Comparison of ENCODE assay signal across 8 cellular contexts in genomic region chr3:149967067-149967685, GRCh38. TPM values are rescaled to one million over a fixed set of nuclear protein-coding genes. Genes with fewer than 3 reads are reported as not detected.
A peak's percentile ranks its signal among the peaks of the same experiment; 100 is the strongest.
DNase-seq lines count a peak whose midpoint lies in the region; ATAC-seq and TF ChIP-seq lines count a peak whose summit lies in the region.

No MANE protein-coding gene starts in this region.

- no peak overlapping the region for H3K4me3 ChIP-seq in fibroblast of mammary gland (ENCODE audit: control insufficient read depth, low read depth, low read length)

- intact Hi-C loops in posterior vena cava (cut with DNase I), result loop anchor here in 1 of 2 donors (2.0 to 10.0 kb wide), 2 partner anchors 218 to 528 kb away; no protein-coding TSS in a partner anchor

- peak; percentile 51 for TF ChIP-seq CTCF in fibroblast of mammary gland (conservative IDR thresholded peaks at IDR 0.05; ENCODE audit: control insufficient read depth, insufficient read depth, low read depth, low read length)

- DNase-seq in DMS53 treated with DMSO at 0.1 percent for 48 hours (lab: John Stamatoyannopoulos, UW; ENCODE audit: unreplicated experiment) (peak; percentile 29), LHCN-M2 (ENCODE audit: low read depth) (peak; percentile 72), RPMI8226 (peak; percentile 48), fibroblast of mammary gland (ENCODE audit: low read depth) (peak; percentile 73), renal cortical epithelial cell (ENCODE audit: low read depth) (peak; percentile 62), posterior vena cava (ENCODE audit: low spot score) (no peak)

- no peak for ATAC-seq in HG03097 (IDR thresholded peaks at IDR 0.05; ENCODE audit: low FRiP score, unreplicated experiment)
- ATAC-seq in HG03175 (IDR thresholded peaks at IDR 0.05; ENCODE audit: unreplicated experiment), result no peak

RNA-seq across cellular contexts. Expression of gene PFN2, which starts 3.5 kb away (rescaled TPM):
- 163 and 227 TPM in 2 replicates for total RNA-seq in LHCN-M2 (2014; rRNA removed)
- 185 TPM for polyA plus RNA-seq in LHCN-M2 (2012)
- total RNA-seq in renal cortical epithelial cell, result 133 and 181 TPM in 2 replicates
- 10 to 100 TPM; 88.9 to 92.4 TPM for total RNA-seq in posterior vena cava
